9 cellular contexts compared by ENCODE assay signal in genomic region chr1:217135569-217135915, GRCh38.
A peak's percentile ranks its signal among the peaks of the same experiment; 100 is the strongest.
DNase-seq lines count a peak whose midpoint lies in the region; ATAC-seq and TF ChIP-seq lines count a peak whose summit lies in the region.
"Had no signal": no experiment of that assay in that cellular context is flagged by ENCODE, and none has a peak within 500 bp of the region (broad histone marks: within the 10 kb centered on the region; RNA-seq: fewer than 3 reads in every experiment).

No MANE protein-coding gene starts in this region.

- peak overlapping the region; percentile 56 for H3K4me3 ChIP-seq in WI38 (ENCODE audit: low read depth, low read length)
- H3K4me3 ChIP-seq in iPS-15b (ENCODE audit: low read depth, low read length), result peak overlapping the region; percentile 55
- peak overlapping the region; percentile 38 to 71 (median 55) for H3K4me3 ChIP-seq in subcutaneous abdominal adipose tissue (ENCODE audit: low read depth in 1 of 5, low read length in 5 of 5)

- H3K4me1 ChIP-seq in iPS-15b (ENCODE audit: control insufficient read depth, insufficient read depth, low read length) (no peaks in the 10 kb centered on the region), subcutaneous abdominal adipose tissue (ENCODE audit: control insufficient read depth in 5 of 5, insufficient read depth in 5 of 5, low read length in 5 of 5) (peaks cover 0 to 60% (median 44%) of the 10 kb centered on the region in 5 donors)

- peaks cover 97% of the 10 kb centered on the region for H3K27me3 ChIP-seq in iPS-15b (ENCODE audit: control insufficient read depth, insufficient read depth, low read length)
- H3K27me3 ChIP-seq in subcutaneous abdominal adipose tissue (ENCODE audit: control insufficient read depth in 5 of 5, insufficient read depth in 4 of 5, low read length in 5 of 5), result peaks cover 45 to 66% (median 54%) of the 10 kb centered on the region in 5 donors

- H3K9ac ChIP-seq in iPS-15b (ENCODE audit: low read depth, low read length), result no peak overlapping the region
- H3K9ac ChIP-seq in subcutaneous abdominal adipose tissue (ENCODE audit: low read length in 5 of 5), result no peak overlapping the region

- ATAC-seq in GM18868 (IDR thresholded peaks at IDR 0.05; ENCODE audit: unreplicated experiment), result no peak

- H3K27ac ChIP-seq in subcutaneous abdominal adipose tissue (ENCODE audit: low read depth, low read length), result no peak overlapping the region
- H3K27ac ChIP-seq: C4-2B had no signal

- no peaks in the 10 kb centered on the region for H3K36me3 ChIP-seq in iPS-15b (ENCODE audit: control insufficient read depth, insufficient read depth, low read length)
- H3K36me3 ChIP-seq in subcutaneous abdominal adipose tissue (ENCODE audit: control insufficient read depth in 5 of 5, insufficient read depth in 5 of 5, low read length in 5 of 5), result no peaks in the 10 kb centered on the region

- peak; percentile 48 for DNase-seq in NCI-H345 (lab: John Stamatoyannopoulos, UW)
- no peak for DNase-seq in NCI-H345 treated with DMSO at 0.1 percent for 48 hours (lab: John Stamatoyannopoulos, UW; ENCODE audit: unreplicated experiment)
- DNase-seq in NK-92 treated with Interleukin-12 subunit alpha and Interleukin-12 subunit beta, amount 100 ng/mL, for 24 hours (lab: John Stamatoyannopoulos, UW), result no peak
- DNase-seq in NOMO-1 (lab: John Stamatoyannopoulos, UW; ENCODE audit: unreplicated experiment in 2 of 2), result no peak

- H3K9me3 ChIP-seq in iPS-15b (ENCODE audit: control insufficient read depth, insufficient read depth, low read length) (no peaks in the 10 kb centered on the region), subcutaneous abdominal adipose tissue (ENCODE audit: control insufficient read depth in 5 of 5, low read length in 5 of 5) (no peaks in the 10 kb centered on the region)

- TF ChIP-seq CTCF in WI38 (IDR thresholded peaks at IDR 0.05; ENCODE audit: low read depth, low read length), result no peak
